In genomic region chr5:143471041-143471509, GRCh38 we compare ENCODE assay signal across 18 cellular contexts.
DNase-seq lines count a peak whose midpoint lies in the region; ATAC-seq, FAIRE-seq and TF ChIP-seq lines count a peak whose summit lies in the region.
"Had no signal": no experiment of that assay in that cellular context is flagged by ENCODE, and none has a peak within 500 bp of the region (broad histone marks: within the 10 kb centered on the region; RNA-seq: fewer than 3 reads in every experiment).

No MANE protein-coding gene starts in this region.

- H3K27ac Mint-ChIP-seq in immature natural killer cell = no peak overlapping the region
- H3K27ac Mint-ChIP-seq: activated naive CD8-positive, alpha-beta T cell treated with anti-CD3 and anti-CD28 coated beads, Interleukin-2, amount 50 U/mL, for 24 hours; CD8-positive, alpha-beta memory T cell; neural progenitor cell; stimulated activated naive CD8-positive, alpha-beta T cell treated with anti-CD3 and anti-CD28 coated beads, Interleukin-15, amount 100 ng/mL, for 72 hours; T-helper 1 cell treated with Interleukin-12 subunit alpha and Interleukin-12 subunit beta and Interleukin-4 antibody, amounts not matched to agents 30 μg/mL and 1 μg/mL, for 36 hours had no signal

- H3K4me3 Mint-ChIP-seq in immature natural killer cell = no peak overlapping the region
- H3K4me3 Mint-ChIP-seq: activated naive CD8-positive, alpha-beta T cell treated with anti-CD3 and anti-CD28 coated beads, Interleukin-2, amount 50 U/mL, for 24 hours; CD8-positive, alpha-beta memory T cell; neural progenitor cell; stimulated activated naive CD8-positive, alpha-beta T cell treated with anti-CD3 and anti-CD28 coated beads, Interleukin-15, amount 100 ng/mL, for 72 hours; T-helper 1 cell treated with Interleukin-12 subunit alpha and Interleukin-12 subunit beta and Interleukin-4 antibody, amounts not matched to agents 30 μg/mL and 1 μg/mL, for 36 hours had no signal

- H2AFZ ChIP-seq in osteoblast (ENCODE audit: low read length) = peak overlapping the region; percentile 45
- H2AFZ ChIP-seq: neural progenitor cell had no signal

- peak overlapping the region; percentile 34 for H3K27ac ChIP-seq in osteoblast (ENCODE audit: low read depth, low read length)
- H3K27ac ChIP-seq: lower lobe of right lung, neural progenitor cell, skin epidermis had no signal

- TF ChIP-seq CTCF in osteoblast (IDR thresholded peaks at IDR 0.05; ENCODE audit: extremely low read depth, low read depth, low read length) = no peak

- no peaks in the 10 kb centered on the region for H4K20me1 ChIP-seq in osteoblast (ENCODE audit: insufficient read depth, low read length)

- H3K4me2 ChIP-seq in osteoblast (ENCODE audit: insufficient read depth, low read length) = peak overlapping the region; percentile 0
- H3K4me2 ChIP-seq: neural progenitor cell had no signal

- H3K36me3 ChIP-seq in osteoblast (ENCODE audit: insufficient read depth, low read length) = no peaks in the 10 kb centered on the region
- H3K36me3 ChIP-seq: lower lobe of right lung, neural progenitor cell had no signal

- H3K4me1 ChIP-seq in osteoblast (ENCODE audit: insufficient read depth, low read length) = peaks cover 14% of the 10 kb centered on the region
- H3K4me1 ChIP-seq: lower lobe of right lung, neural progenitor cell had no signal

- no peaks in the 10 kb centered on the region for H3K9me3 Mint-ChIP-seq in immature natural killer cell
- H3K9me3 Mint-ChIP-seq: activated naive CD8-positive, alpha-beta T cell treated with anti-CD3 and anti-CD28 coated beads, Interleukin-2, amount 50 U/mL, for 24 hours; CD8-positive, alpha-beta memory T cell; neural progenitor cell; stimulated activated naive CD8-positive, alpha-beta T cell treated with anti-CD3 and anti-CD28 coated beads, Interleukin-15, amount 100 ng/mL, for 72 hours; T-helper 1 cell treated with Interleukin-12 subunit alpha and Interleukin-12 subunit beta and Interleukin-4 antibody, amounts not matched to agents 30 μg/mL and 1 μg/mL, for 36 hours had no signal

- H3K27me3 ChIP-seq in osteoblast (ENCODE audit: insufficient read depth, low read length) = no peaks in the 10 kb centered on the region
- H3K27me3 ChIP-seq: neural progenitor cell had no signal

- peak; percentile 43 for ATAC-seq in esophagus mucosa
- no peak for ATAC-seq in GM18861 (IDR thresholded peaks at IDR 0.05; ENCODE audit: unreplicated experiment)
- ATAC-seq: activated naive CD8-positive, alpha-beta T cell treated with anti-CD3 and anti-CD28 coated beads, Interleukin-2, amount 50 U/mL, for 24 hours; HCT116; lower lobe of right lung; stimulated activated naive CD8-positive, alpha-beta T cell treated with anti-CD3 and anti-CD28 coated beads, Interleukin-15, amount 100 ng/mL, for 72 hours had no signal

- H3K36me3 Mint-ChIP-seq in immature natural killer cell = no peaks in the 10 kb centered on the region
- H3K36me3 Mint-ChIP-seq: CD8-positive, alpha-beta memory T cell; neural progenitor cell had no signal

- no peaks in the 10 kb centered on the region for H3K9me3 ChIP-seq in osteoblast (ENCODE audit: low read depth, low read length)
- H3K9me3 ChIP-seq: lower lobe of right lung had no signal

- FAIRE-seq in RCC 7860 (lab: Jason Lieb, UNC) = peak; percentile 95

- DNase-seq in GM04503 (ENCODE audit: low read depth) (peak; percentile 47), RCC 7860 (ENCODE audit: low spot score) (peak; percentile 96), osteoblast (ENCODE audit: insufficient read length, low spot score, missing footprints) (peak; percentile 17), immature natural killer cell (no peak), NCI-H446 (lab: John Stamatoyannopoulos, UW) (no peak), DMS153 (lab: John Stamatoyannopoulos, UW) (no peak)
- DNase-seq: activated naive CD8-positive, alpha-beta T cell treated with anti-CD3 and anti-CD28 coated beads, Interleukin-2, amount 50 U/mL, for 24 hours; activated T-cell treated with anti-CD3 and anti-CD28 coated beads for 4 hours; CD8-positive, alpha-beta memory T cell; lower lobe of right lung; NCI-H2171; stimulated activated naive CD8-positive, alpha-beta T cell treated with anti-CD3 and anti-CD28 coated beads, Interleukin-15, amount 100 ng/mL, for 72 hours had no signal

- peaks cover 0 to 8% (median 2%) of the 10 kb centered on the region in 3 donors for H3K27me3 Mint-ChIP-seq in immature natural killer cell (ENCODE audit: low read depth in 3 of 3)
- H3K27me3 Mint-ChIP-seq: activated naive CD8-positive, alpha-beta T cell treated with anti-CD3 and anti-CD28 coated beads, Interleukin-2, amount 50 U/mL, for 24 hours; CD8-positive, alpha-beta memory T cell; stimulated activated naive CD8-positive, alpha-beta T cell treated with anti-CD3 and anti-CD28 coated beads, Interleukin-15, amount 100 ng/mL, for 72 hours had no signal

- no peaks in the 10 kb centered on the region for H3K79me2 ChIP-seq in osteoblast (ENCODE audit: insufficient read depth, low read length)

- H3K4me3 ChIP-seq in osteoblast (ENCODE audit: insufficient read depth, low read length) = no peak overlapping the region
- H3K4me3 ChIP-seq: lower lobe of right lung, neural progenitor cell, skin epidermis had no signal

- no peaks in the 10 kb centered on the region for H3K4me1 Mint-ChIP-seq in immature natural killer cell
- H3K4me1 Mint-ChIP-seq: activated naive CD8-positive, alpha-beta T cell treated with anti-CD3 and anti-CD28 coated beads, Interleukin-2, amount 50 U/mL, for 24 hours; CD8-positive, alpha-beta memory T cell; neural progenitor cell; stimulated activated naive CD8-positive, alpha-beta T cell treated with anti-CD3 and anti-CD28 coated beads, Interleukin-15, amount 100 ng/mL, for 72 hours had no signal

Comparison
In these comparisons a context has a peak if more than half of its experiments do, and no peak if none do; other contexts are left out.
1. DNase-seq: peak in GM04503 (single experiment), RCC 7860 (single experiment) and osteoblast (single experiment); none in immature natural killer cell (0 of 3), NCI-H446 (0 of 2) and DMS153 (single experiment).